11 cellular contexts compared by ENCODE assay signal in the genomic region with DNA sequence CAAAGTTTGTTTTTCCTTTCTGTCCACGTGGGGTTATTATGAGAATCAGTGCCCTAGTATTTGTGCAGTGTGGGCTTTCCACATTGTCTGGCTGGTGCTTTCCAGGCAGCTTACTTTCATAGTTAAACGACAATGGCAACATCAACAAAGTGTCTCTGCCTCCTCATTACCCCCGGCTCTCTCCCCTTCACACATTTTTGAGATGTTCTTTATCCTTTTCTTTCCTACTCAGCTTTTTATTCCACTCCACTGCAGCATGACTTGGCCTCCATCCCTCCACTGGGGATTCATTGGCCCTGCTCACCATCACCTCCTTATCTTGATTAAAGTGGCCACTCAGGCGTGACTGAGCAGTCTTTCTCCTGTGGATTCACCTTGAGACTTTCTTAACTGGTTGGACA. TPM values are rescaled to one million over a fixed set of nuclear protein-coding genes. Genes with fewer than 3 reads are reported as not detected.
DNase-seq lines count a peak whose midpoint lies in the region; ATAC-seq and TF ChIP-seq lines count a peak whose summit lies in the region.
"Had no signal": no experiment of that assay in that cellular context is flagged by ENCODE, and none has a peak within 500 bp of the region (broad histone marks: within the 10 kb centered on the region; RNA-seq: fewer than 3 reads in every experiment).

No MANE protein-coding gene starts in this region.

- H3K4me1 ChIP-seq in right atrium auricular region (peaks cover 0 to 85% of the 10 kb centered on the region in 2 donors), skeletal muscle tissue (ENCODE audit: control insufficient read depth in 3 of 3, insufficient read depth in 3 of 3, low read length in 3 of 3) (peaks cover 46 to 50% (median 48%) of the 10 kb centered on the region in 3 donors)

- no peak for TF ChIP-seq CTCF in WI38 (IDR thresholded peaks at IDR 0.05; ENCODE audit: low read depth, low read length)
- no peak for TF ChIP-seq CTCF in right atrium auricular region (IDR thresholded peaks at IDR 0.05)

- ATAC-seq in HG02840 (IDR thresholded peaks at IDR 0.05; ENCODE audit: low FRiP score, unreplicated experiment) (no peak), GM21619 (IDR thresholded peaks at IDR 0.05; ENCODE audit: unreplicated experiment) (no peak)

- DNase-seq in EL (peak; percentile 25), right atrium auricular region (ENCODE audit: low spot score) (no peak), cortex of kidney (lab: John Stamatoyannopoulos, UW) (no peak), DMS53 treated with DMSO at 0.1 percent for 48 hours (lab: John Stamatoyannopoulos, UW; ENCODE audit: unreplicated experiment) (no peak)
- DNase-seq: activated CD8-positive, alpha-beta memory T cell treated with anti-CD3 and anti-CD28 coated beads, Interleukin-2, amount 50 U/mL, for 48 hours; GF-D8 had no signal

- H3K4me3 ChIP-seq in WI38 (ENCODE audit: low read depth, low read length) (peak overlapping the region; percentile 33), right atrium auricular region (no peak overlapping the region), skeletal muscle tissue (ENCODE audit: low read length in 3 of 3) (peak overlapping the region in 2 of 3 donors; percentile 17 to 26)

- H3K27ac ChIP-seq in right atrium auricular region = peak overlapping the region; percentile 78 to 92
- H3K27ac ChIP-seq in skeletal muscle tissue (ENCODE audit: low read depth, low read length) = peak overlapping the region; percentile 62
- H3K27ac ChIP-seq: neutrophil had no signal

- no peaks in the 10 kb centered on the region for H3K9me3 ChIP-seq in right atrium auricular region
- H3K9me3 ChIP-seq in skeletal muscle tissue (ENCODE audit: control insufficient read depth in 3 of 3, low read length in 3 of 3) = no peaks in the 10 kb centered on the region
- H3K9me3 ChIP-seq: neutrophil had no signal

- H3K27me3 ChIP-seq in right atrium auricular region (no peaks in the 10 kb centered on the region), skeletal muscle tissue (ENCODE audit: control insufficient read depth in 3 of 3, insufficient read depth in 3 of 3, low read length in 3 of 3) (no peaks in the 10 kb centered on the region)
- H3K27me3 ChIP-seq: neutrophil had no signal

- peak overlapping the region in 2 of 3 donors; percentile 3 to 18 for H3K9ac ChIP-seq in skeletal muscle tissue (ENCODE audit: low read depth in 1 of 3, low read length in 3 of 3)

- H3K36me3 ChIP-seq in right atrium auricular region (no peaks in the 10 kb centered on the region), skeletal muscle tissue (ENCODE audit: control insufficient read depth in 3 of 3, insufficient read depth in 3 of 3, low read length in 3 of 3) (no peaks in the 10 kb centered on the region)
- H3K36me3 ChIP-seq: neutrophil had no signal

RNA-seq across cellular contexts. Expression of gene SPECC1L, which starts 19.1 kb away (rescaled TPM):
- total RNA-seq in right atrium auricular region (10 to 100 TPM; 33.6 to 39.1 TPM), skeletal muscle tissue (21.9 TPM)

RNA-seq across cellular contexts. Expression of gene GGT5, which starts 44.9 kb away (rescaled TPM):
- total RNA-seq in right atrium auricular region (10 to 100 TPM; 36.2 to 58.7 TPM), skeletal muscle tissue (2.1 TPM)

Comparison
In these comparisons a context has a peak if more than half of its experiments do, and no peak if none do; other contexts are left out.
1. H3K4me3 ChIP-seq: peak in WI38 (single experiment) and skeletal muscle tissue (2 of 3); none in right atrium auricular region (0 of 2).
2. RNA of gene GGT5, which starts 44.9 kb away (total RNA-seq): 36.2 to 58.7 TPM in right atrium auricular region; 2.1 TPM in skeletal muscle tissue (single experiment); every median in the first group is over 10 times any median in the second.